In the genomic region with DNA sequence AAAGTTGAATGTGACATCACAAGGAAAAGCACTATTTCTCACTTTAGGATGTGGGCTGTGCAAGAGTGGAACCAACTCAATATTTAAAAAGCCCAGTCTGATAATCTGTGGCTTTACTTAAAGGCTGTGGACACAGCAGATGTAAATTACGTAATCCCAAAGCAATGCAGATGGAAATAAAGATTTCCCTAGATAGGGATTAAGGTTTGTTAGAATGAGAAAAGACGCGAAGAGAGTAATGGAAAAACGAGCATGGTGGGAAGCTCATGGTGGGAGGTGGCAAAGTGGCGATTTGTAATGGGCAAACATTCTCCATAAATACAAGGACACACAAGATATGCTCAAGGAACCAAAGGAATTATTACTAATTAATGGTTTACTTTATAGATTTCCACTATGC, we compare ENCODE assay signal across 25 cellular contexts.
"Had no signal": no experiment of that assay in that cellular context is flagged by ENCODE, and none has a peak within 500 bp of the region (broad histone marks: within the 10 kb centered on the region; RNA-seq: fewer than 3 reads in every experiment).

No MANE protein-coding gene starts in this region.

- ATAC-seq: foreskin keratinocyte; gastroesophageal sphincter; heart right ventricle; left ventricle myocardium superior; lower lobe of right lung; natural killer cell treated with Interleukin-12 subunit alpha and Interleukin-12 subunit beta and Interleukin-15 and Interleukin-18, amount 100 ng/mL, for 72 hours; sciatic nerve; stimulated activated effector memory CD8-positive, alpha-beta T cell treated with anti-CD3 and anti-CD28 coated beads, Interleukin-12 subunit alpha, Interleukin-12 subunit beta, amount 100 ng/mL, for 72 hours had no signal

- H3K9me3 Mint-ChIP-seq: neural crest cell had no signal

- H3K9me3 ChIP-seq: esophagus muscularis mucosa, gastroesophageal sphincter, lower lobe of right lung, prostate gland, right atrium auricular region, thyroid gland, vagina had no signal

- H3K4me1 Mint-ChIP-seq: naive B cell; neural crest cell; stimulated activated effector memory CD8-positive, alpha-beta T cell treated with anti-CD3 and anti-CD28 coated beads, Interleukin-12 subunit alpha, Interleukin-12 subunit beta, amount 100 ng/mL, for 72 hours had no signal

- H3K36me3 Mint-ChIP-seq: naive B cell; natural killer cell treated with Interleukin-12 subunit alpha and Interleukin-12 subunit beta and Interleukin-15 and Interleukin-18, amount 100 ng/mL, for 72 hours; stimulated activated effector memory CD8-positive, alpha-beta T cell treated with anti-CD3 and anti-CD28 coated beads, Interleukin-12 subunit alpha, Interleukin-12 subunit beta, amount 100 ng/mL, for 72 hours had no signal

- H3K4me1 ChIP-seq: esophagus muscularis mucosa, foreskin keratinocyte, gastroesophageal sphincter, heart right ventricle, lower lobe of right lung, prostate gland, right atrium auricular region, stomach, thyroid gland, vagina had no signal

- DNase-seq: dermis blood vessel endothelial cell; effector memory CD4-positive, alpha-beta T cell; foreskin keratinocyte; glutamatergic neuron; heart right ventricle; hippocampal formation; left ventricle myocardium superior; lower lobe of right lung; naive B cell; stimulated activated CD4-positive, alpha-beta T cell treated with anti-CD3 and anti-CD28 coated beads, Interleukin-2, amount 100 ng/mL, for 24 hours; stimulated activated CD4-positive, alpha-beta T cell treated with anti-CD3 and anti-CD28 coated beads, Interleukin-4, amount 100 ng/mL, for 24 hours; stimulated activated naive CD4-positive, alpha-beta T cell treated with Interleukin-2 at 50 U/mL for 16 hours; stomach; thyroid gland; trophoblast cell had no signal

- H3K27me3 ChIP-seq: esophagus muscularis mucosa, foreskin keratinocyte, gastroesophageal sphincter, heart right ventricle, right atrium auricular region, stomach, thyroid gland, vagina had no signal

- H3K4me3 Mint-ChIP-seq: naive B cell; natural killer cell treated with Interleukin-12 subunit alpha and Interleukin-12 subunit beta and Interleukin-15 and Interleukin-18, amount 100 ng/mL, for 72 hours; neural crest cell; stimulated activated effector memory CD8-positive, alpha-beta T cell treated with anti-CD3 and anti-CD28 coated beads, Interleukin-12 subunit alpha, Interleukin-12 subunit beta, amount 100 ng/mL, for 72 hours had no signal

- H3K4me3 ChIP-seq: coronary artery, esophagus muscularis mucosa, gastroesophageal sphincter, heart right ventricle, lower lobe of right lung, prostate gland, right atrium auricular region, stomach, thyroid gland, vagina had no signal

- H3K27ac ChIP-seq: coronary artery, esophagus muscularis mucosa, foreskin keratinocyte, gastroesophageal sphincter, heart right ventricle, lower lobe of right lung, prostate gland, right atrium auricular region, stomach, thyroid gland, vagina had no signal

- H3K27me3 Mint-ChIP-seq: naive B cell; natural killer cell treated with Interleukin-12 subunit alpha and Interleukin-12 subunit beta and Interleukin-15 and Interleukin-18, amount 100 ng/mL, for 72 hours had no signal

- H3K36me3 ChIP-seq: esophagus muscularis mucosa, gastroesophageal sphincter, heart right ventricle, lower lobe of right lung, prostate gland, right atrium auricular region, stomach, thyroid gland, vagina had no signal

- H3K27ac Mint-ChIP-seq: naive B cell; natural killer cell treated with Interleukin-12 subunit alpha and Interleukin-12 subunit beta and Interleukin-15 and Interleukin-18, amount 100 ng/mL, for 72 hours; stimulated activated effector memory CD8-positive, alpha-beta T cell treated with anti-CD3 and anti-CD28 coated beads, Interleukin-12 subunit alpha, Interleukin-12 subunit beta, amount 100 ng/mL, for 72 hours had no signal
